In the genomic region with DNA sequence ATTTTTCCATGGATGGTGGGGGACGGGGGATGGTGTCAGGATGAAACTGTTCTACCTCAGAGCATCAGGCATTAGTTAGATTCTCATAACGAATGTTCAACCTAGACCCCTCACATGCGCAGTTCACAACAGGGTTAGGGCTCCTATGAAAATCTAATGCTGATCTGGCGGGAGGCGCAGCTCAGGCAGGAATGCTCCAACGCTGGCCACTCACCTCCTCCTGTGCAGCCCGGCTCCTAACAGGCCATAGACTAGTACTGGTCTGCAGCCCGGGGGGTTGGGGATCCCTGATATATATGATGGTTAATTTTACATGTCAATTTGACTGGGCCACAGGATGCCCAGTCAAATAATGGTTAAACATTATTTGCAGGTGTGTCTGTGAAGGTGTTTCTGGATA, we compare ENCODE assay signal across 28 cellular contexts.
"Had no signal": no experiment of that assay in that cellular context is flagged by ENCODE, and none has a peak within 500 bp of the region (broad histone marks: within the 10 kb centered on the region; RNA-seq: fewer than 3 reads in every experiment).

No MANE protein-coding gene starts in this region.

- H3K27ac Mint-ChIP-seq: natural killer cell; nephron; neural progenitor cell; progenitor cell of endocrine pancreas; stimulated activated effector memory CD8-positive, alpha-beta T cell treated with anti-CD3 and anti-CD28 coated beads, Interleukin-12 subunit alpha, Interleukin-12 subunit beta, amount 100 ng/mL, for 72 hours; stimulated activated naive CD8-positive, alpha-beta T cell treated with anti-CD3 and anti-CD28 coated beads, Interleukin-15, Interleukin-2, amounts not matched to agents 100 ng/mL and 50 ng/mL, for 24 hours had no signal

- H3K79me2 ChIP-seq: parathyroid adenoma had no signal

- FAIRE-seq: urothelium cell line had no signal

- H3K36me3 Mint-ChIP-seq: natural killer cell; neural progenitor cell; stimulated activated effector memory CD8-positive, alpha-beta T cell treated with anti-CD3 and anti-CD28 coated beads, Interleukin-12 subunit alpha, Interleukin-12 subunit beta, amount 100 ng/mL, for 72 hours had no signal

- H2AFZ ChIP-seq: neural progenitor cell, parathyroid adenoma had no signal

- H3K4me2 ChIP-seq: neural progenitor cell had no signal

- H3K4me3 ChIP-seq: neural progenitor cell, ovary, psoas muscle, right lobe of liver, sigmoid colon, stomach, thoracic aorta, thyroid gland, tibial nerve, upper lobe of left lung, vagina had no signal

- H3K27me3 Mint-ChIP-seq: progenitor cell of endocrine pancreas; stimulated activated naive CD8-positive, alpha-beta T cell treated with anti-CD3 and anti-CD28 coated beads, Interleukin-15, Interleukin-2, amounts not matched to agents 100 ng/mL and 50 ng/mL, for 24 hours had no signal

- H3K27me3 ChIP-seq: neural progenitor cell, ovary, right lobe of liver, sigmoid colon, stomach, thyroid gland, tibial nerve, upper lobe of left lung, vagina had no signal

- DNase-seq: natural killer cell; occipital lobe; ovary; posterior cingulate gyrus; psoas muscle; right cardiac atrium; right lobe of liver; sigmoid colon; small intestine; stimulated activated CD4-positive, alpha-beta T cell treated with anti-CD3 and anti-CD28 coated beads, Interleukin-15, amount 100 ng/mL, for 24 hours; stimulated activated CD4-positive, alpha-beta T cell treated with anti-CD3 and anti-CD28 coated beads, Interleukin-2, amount 100 ng/mL, for 24 hours; stimulated activated CD4-positive, alpha-beta T cell treated with anti-CD3 and anti-CD28 coated beads, Interleukin-2, amount 100 ng/mL, for 48 hours; stimulated activated CD4-positive, alpha-beta T cell treated with anti-CD3 and anti-CD28 coated beads, Interleukin-4, amount 100 ng/mL, for 24 hours; stimulated activated naive CD4-positive, alpha-beta T cell treated with Interleukin-2 at 50 U/mL for 16 hours; stomach; thyroid gland; trophoblast cell had no signal

- H3K4me3 Mint-ChIP-seq: natural killer cell; nephron; neural progenitor cell; stimulated activated effector memory CD8-positive, alpha-beta T cell treated with anti-CD3 and anti-CD28 coated beads, Interleukin-12 subunit alpha, Interleukin-12 subunit beta, amount 100 ng/mL, for 72 hours; stimulated activated naive CD8-positive, alpha-beta T cell treated with anti-CD3 and anti-CD28 coated beads, Interleukin-15, Interleukin-2, amounts not matched to agents 100 ng/mL and 50 ng/mL, for 24 hours had no signal

- H3K36me3 ChIP-seq: neural progenitor cell, ovary, right lobe of liver, sigmoid colon, stomach, thoracic aorta, thyroid gland, tibial nerve, upper lobe of left lung, vagina had no signal

- H3K9me3 Mint-ChIP-seq: natural killer cell; nephron; neural progenitor cell; stimulated activated effector memory CD8-positive, alpha-beta T cell treated with anti-CD3 and anti-CD28 coated beads, Interleukin-12 subunit alpha, Interleukin-12 subunit beta, amount 100 ng/mL, for 72 hours; stimulated activated naive CD8-positive, alpha-beta T cell treated with anti-CD3 and anti-CD28 coated beads, Interleukin-15, Interleukin-2, amounts not matched to agents 100 ng/mL and 50 ng/mL, for 24 hours had no signal

- H3K9ac ChIP-seq: neural progenitor cell, parathyroid adenoma had no signal

- H3K4me1 Mint-ChIP-seq: natural killer cell; nephron; neural progenitor cell; stimulated activated effector memory CD8-positive, alpha-beta T cell treated with anti-CD3 and anti-CD28 coated beads, Interleukin-12 subunit alpha, Interleukin-12 subunit beta, amount 100 ng/mL, for 72 hours had no signal

- ATAC-seq: natural killer cell; psoas muscle; right cardiac atrium; right lobe of liver; stimulated activated effector memory CD8-positive, alpha-beta T cell treated with anti-CD3 and anti-CD28 coated beads, Interleukin-12 subunit alpha, Interleukin-12 subunit beta, amount 100 ng/mL, for 72 hours had no signal

- H3K27ac ChIP-seq: neural progenitor cell, ovary, parathyroid adenoma, psoas muscle, right lobe of liver, sigmoid colon, stomach, thoracic aorta, thyroid gland, tibial nerve, upper lobe of left lung, vagina had no signal

- H3K4me1 ChIP-seq: neural progenitor cell, parathyroid adenoma, psoas muscle, right lobe of liver, sigmoid colon, stomach, thyroid gland, tibial nerve, upper lobe of left lung, vagina had no signal

- H3K9me3 ChIP-seq: ovary, psoas muscle, right lobe of liver, sigmoid colon, stomach, thoracic aorta, thyroid gland, tibial nerve, upper lobe of left lung, vagina had no signal
